ENCODE assay signal across 18 cellular contexts in the genomic region with DNA sequence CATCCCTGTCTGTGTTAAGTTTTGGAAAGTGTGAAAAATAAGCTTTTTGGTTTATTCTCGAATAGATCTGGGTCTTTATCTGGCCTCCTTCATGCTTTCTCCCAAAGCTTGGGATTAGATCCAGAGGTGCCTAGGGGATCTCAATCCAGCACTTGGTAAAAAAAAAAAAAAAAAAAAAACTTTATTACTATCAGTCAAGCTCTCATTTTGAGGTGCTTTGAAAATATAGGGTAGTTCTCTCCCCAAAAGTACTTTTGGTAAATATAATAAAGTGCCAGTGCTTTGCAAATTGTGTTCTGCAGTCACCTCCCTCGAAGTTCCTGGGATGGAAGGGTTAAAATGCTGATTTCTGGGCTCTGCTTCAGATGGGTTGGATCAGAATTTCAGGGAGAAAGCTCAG.
"Had no signal": no experiment of that assay in that cellular context is flagged by ENCODE, and none has a peak within 500 bp of the region (broad histone marks: within the 10 kb centered on the region; RNA-seq: fewer than 3 reads in every experiment).

No MANE protein-coding gene starts in this region.

- H3K36me3 Mint-ChIP-seq: memory B cell, mesothelial cell of epicardium had no signal

- H3K4me3 Mint-ChIP-seq: memory B cell, mesothelial cell of epicardium, nephron had no signal

- ATAC-seq: gastroesophageal sphincter, left cardiac atrium, lower lobe of right lung, pancreas, right cardiac atrium had no signal

- H3K27ac Mint-ChIP-seq: dendritic cell treated with granulocyte-macrophage colony-stimulating factor and Interleukin-4, amounts not matched to agents 40 ng/mL and 50 ng/mL, for 4 days; memory B cell; mesothelial cell of epicardium; nephron; progenitor cell of endocrine pancreas had no signal

- H3K4me1 ChIP-seq: esophagus squamous epithelium, gastroesophageal sphincter, left ventricle myocardium inferior, lower lobe of right lung, pancreas had no signal

- H3K27me3 ChIP-seq: pancreas had no signal

- H3K27ac ChIP-seq: esophagus squamous epithelium, gastroesophageal sphincter, left ventricle myocardium inferior, lower lobe of right lung, pancreas had no signal

- DNase-seq: esophagus squamous epithelium; glutamatergic neuron; kidney; left cardiac atrium; left ventricle myocardium inferior; occipital lobe; pancreas; right cardiac atrium; small intestine; stimulated activated CD4-positive, alpha-beta T cell treated with anti-CD3 and anti-CD28 coated beads, Interleukin-12 subunit alpha, Interleukin-12 subunit beta, amount 100 ng/mL, for 4 hours; trophoblast cell had no signal

- H3K36me3 ChIP-seq: esophagus squamous epithelium, gastroesophageal sphincter, left ventricle myocardium inferior, lower lobe of right lung, pancreas had no signal

- H3K9me3 Mint-ChIP-seq: dendritic cell treated with granulocyte-macrophage colony-stimulating factor and Interleukin-4, amounts not matched to agents 40 ng/mL and 50 ng/mL, for 4 days; memory B cell; mesothelial cell of epicardium; nephron had no signal

- H3K9me3 ChIP-seq: esophagus squamous epithelium, gastroesophageal sphincter, left ventricle myocardium inferior, lower lobe of right lung, pancreas had no signal

- H3K4me3 ChIP-seq: esophagus squamous epithelium, gastroesophageal sphincter, left ventricle myocardium inferior, lower lobe of right lung, pancreas had no signal

- H3K4me1 Mint-ChIP-seq: memory B cell, mesothelial cell of epicardium, nephron had no signal
